In the genomic region with DNA sequence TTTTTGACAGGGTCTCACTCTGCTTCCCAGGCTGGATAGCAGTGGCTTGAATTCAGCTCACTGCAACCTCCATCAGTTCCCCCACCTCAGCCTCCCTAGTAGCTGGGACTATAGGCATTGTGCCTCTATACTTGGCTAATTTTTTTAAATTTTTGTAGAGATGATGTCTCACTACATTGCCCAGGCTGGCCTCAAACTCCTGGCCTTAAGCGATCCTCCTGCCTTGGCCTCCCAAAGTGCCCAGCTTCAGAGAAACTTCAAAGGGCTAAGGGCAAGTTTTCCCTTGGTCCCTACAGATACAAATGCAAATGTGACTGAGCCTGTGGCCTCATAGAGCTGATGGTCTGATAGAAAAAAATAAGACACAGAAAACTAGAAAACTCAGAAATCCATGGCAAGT, we compare ENCODE assay signal across 1 cellular context.
TF ChIP-seq lines count a peak whose summit lies in the region.

No MANE protein-coding gene starts in this region.

TF ChIP-seq in WTC11, 78 proteins besides CTCF, POLR2A, EP300 and RAD21:
- TF ChIP-seq, protein P1, sequence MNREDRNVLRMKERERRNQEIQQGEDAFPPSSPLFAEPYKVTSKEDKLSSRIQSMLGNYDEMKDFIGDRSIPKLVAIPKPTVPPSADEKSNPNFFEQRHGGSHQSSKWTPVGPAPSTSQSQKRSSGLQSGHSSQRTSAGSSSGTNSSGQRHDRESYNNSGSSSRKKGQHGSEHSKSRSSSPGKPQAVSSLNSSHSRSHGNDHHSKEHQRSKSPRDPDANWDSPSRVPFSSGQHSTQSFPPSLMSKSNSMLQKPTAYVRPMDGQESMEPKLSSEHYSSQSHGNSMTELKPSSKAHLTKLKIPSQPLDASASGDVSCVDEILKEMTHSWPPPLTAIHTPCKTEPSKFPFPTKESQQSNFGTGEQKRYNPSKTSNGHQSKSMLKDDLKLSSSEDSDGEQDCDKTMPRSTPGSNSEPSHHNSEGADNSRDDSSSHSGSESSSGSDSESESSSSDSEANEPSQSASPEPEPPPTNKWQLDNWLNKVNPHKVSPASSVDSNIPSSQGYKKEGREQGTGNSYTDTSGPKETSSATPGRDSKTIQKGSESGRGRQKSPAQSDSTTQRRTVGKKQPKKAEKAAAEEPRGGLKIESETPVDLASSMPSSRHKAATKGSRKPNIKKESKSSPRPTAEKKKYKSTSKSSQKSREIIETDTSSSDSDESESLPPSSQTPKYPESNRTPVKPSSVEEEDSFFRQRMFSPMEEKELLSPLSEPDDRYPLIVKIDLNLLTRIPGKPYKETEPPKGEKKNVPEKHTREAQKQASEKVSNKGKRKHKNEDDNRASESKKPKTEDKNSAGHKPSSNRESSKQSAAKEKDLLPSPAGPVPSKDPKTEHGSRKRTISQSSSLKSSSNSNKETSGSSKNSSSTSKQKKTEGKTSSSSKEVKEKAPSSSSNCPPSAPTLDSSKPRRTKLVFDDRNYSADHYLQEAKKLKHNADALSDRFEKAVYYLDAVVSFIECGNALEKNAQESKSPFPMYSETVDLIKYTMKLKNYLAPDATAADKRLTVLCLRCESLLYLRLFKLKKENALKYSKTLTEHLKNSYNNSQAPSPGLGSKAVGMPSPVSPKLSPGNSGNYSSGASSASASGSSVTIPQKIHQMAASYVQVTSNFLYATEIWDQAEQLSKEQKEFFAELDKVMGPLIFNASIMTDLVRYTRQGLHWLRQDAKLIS (CRISPR knock-in tag; IDR thresholded peaks at IDR 0.05; ENCODE audit: borderline replicate concordance) = no peak
- peak; percentile 81 for TF ChIP-seq GTF2I (CRISPR knock-in tag; conservative IDR thresholded peaks at IDR 0.05)
- TF ChIP-seq, protein P2, sequence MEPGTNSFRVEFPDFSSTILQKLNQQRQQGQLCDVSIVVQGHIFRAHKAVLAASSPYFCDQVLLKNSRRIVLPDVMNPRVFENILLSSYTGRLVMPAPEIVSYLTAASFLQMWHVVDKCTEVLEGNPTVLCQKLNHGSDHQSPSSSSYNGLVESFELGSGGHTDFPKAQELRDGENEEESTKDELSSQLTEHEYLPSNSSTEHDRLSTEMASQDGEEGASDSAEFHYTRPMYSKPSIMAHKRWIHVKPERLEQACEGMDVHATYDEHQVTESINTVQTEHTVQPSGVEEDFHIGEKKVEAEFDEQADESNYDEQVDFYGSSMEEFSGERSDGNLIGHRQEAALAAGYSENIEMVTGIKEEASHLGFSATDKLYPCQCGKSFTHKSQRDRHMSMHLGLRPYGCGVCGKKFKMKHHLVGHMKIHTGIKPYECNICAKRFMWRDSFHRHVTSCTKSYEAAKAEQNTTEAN (CRISPR knock-in tag; IDR thresholded peaks at IDR 0.05) = no peak
- TF ChIP-seq, protein P3, sequence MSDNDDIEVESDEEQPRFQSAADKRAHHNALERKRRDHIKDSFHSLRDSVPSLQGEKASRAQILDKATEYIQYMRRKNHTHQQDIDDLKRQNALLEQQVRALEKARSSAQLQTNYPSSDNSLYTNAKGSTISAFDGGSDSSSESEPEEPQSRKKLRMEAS (CRISPR knock-in tag; IDR thresholded peaks at IDR 0.05) = no peak
- TF ChIP-seq, protein P4, sequence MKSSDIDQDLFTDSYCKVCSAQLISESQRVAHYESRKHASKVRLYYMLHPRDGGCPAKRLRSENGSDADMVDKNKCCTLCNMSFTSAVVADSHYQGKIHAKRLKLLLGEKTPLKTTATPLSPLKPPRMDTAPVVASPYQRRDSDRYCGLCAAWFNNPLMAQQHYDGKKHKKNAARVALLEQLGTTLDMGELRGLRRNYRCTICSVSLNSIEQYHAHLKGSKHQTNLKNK (CRISPR knock-in tag; IDR thresholded peaks at IDR 0.05) = no peak
- TF ChIP-seq, protein P5, sequence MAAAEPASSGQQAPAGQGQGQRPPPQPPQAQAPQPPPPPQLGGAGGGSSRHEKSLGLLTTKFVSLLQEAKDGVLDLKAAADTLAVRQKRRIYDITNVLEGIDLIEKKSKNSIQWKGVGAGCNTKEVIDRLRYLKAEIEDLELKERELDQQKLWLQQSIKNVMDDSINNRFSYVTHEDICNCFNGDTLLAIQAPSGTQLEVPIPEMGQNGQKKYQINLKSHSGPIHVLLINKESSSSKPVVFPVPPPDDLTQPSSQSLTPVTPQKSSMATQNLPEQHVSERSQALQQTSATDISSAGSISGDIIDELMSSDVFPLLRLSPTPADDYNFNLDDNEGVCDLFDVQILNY (CRISPR knock-in tag; IDR thresholded peaks at IDR 0.05) = no peak
- no peak for TF ChIP-seq ZNF396 (CRISPR knock-in tag; IDR thresholded peaks at IDR 0.05; ENCODE audit: borderline replicate concordance)
- peak; percentile 91 for TF ChIP-seq ZNF121 (CRISPR knock-in tag; IDR thresholded peaks at IDR 0.05)
- TF ChIP-seq, protein P6, sequence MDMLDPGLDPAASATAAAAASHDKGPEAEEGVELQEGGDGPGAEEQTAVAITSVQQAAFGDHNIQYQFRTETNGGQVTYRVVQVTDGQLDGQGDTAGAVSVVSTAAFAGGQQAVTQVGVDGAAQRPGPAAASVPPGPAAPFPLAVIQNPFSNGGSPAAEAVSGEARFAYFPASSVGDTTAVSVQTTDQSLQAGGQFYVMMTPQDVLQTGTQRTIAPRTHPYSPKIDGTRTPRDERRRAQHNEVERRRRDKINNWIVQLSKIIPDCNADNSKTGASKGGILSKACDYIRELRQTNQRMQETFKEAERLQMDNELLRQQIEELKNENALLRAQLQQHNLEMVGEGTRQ (CRISPR knock-in tag; IDR thresholded peaks at IDR 0.05) = no peak
- no peak for TF ChIP-seq TEAD4 (CRISPR knock-in tag; IDR thresholded peaks at IDR 0.05)
- TF ChIP-seq SMAD3 (CRISPR knock-in tag; IDR thresholded peaks at IDR 0.05; ENCODE audit: borderline replicate concordance) = no peak
- no peak for TF ChIP-seq GRHL2 (CRISPR knock-in tag; IDR thresholded peaks at IDR 0.05; ENCODE audit: insufficient replicate concordance, severe bottlenecking)
